In the genomic region with DNA sequence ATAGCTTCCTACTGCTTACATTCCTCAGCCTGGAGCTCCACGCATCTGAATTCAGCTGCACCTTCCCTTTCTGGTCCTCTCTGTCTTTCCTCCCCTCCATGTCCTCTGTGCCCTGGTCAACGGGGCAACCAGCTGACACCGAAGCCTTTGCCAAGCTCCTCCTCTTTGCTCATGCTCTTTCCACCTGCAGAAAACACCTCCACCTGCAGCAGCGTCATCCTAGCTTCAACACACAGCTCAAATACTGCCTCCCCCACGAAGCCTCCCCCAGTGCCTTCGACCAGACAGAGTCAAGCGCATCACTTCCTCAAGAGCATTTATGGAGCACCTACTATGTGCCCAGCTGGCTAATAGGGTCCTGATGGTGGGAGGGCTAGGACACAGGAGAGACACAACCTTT, we compare ENCODE assay signal across 24 cellular contexts. TPM values are rescaled to one million over a fixed set of nuclear protein-coding genes. Genes with fewer than 3 reads are reported as not detected.
"Had no signal": no experiment of that assay in that cellular context is flagged by ENCODE, and none has a peak within 500 bp of the region (broad histone marks: within the 10 kb centered on the region; RNA-seq: fewer than 3 reads in every experiment).

No MANE protein-coding gene starts in this region.

- H3K9me3 Mint-ChIP-seq: activated B cell treated with CpG ODN at 0.5 μM for 24 hours; activated naive CD8-positive, alpha-beta T cell treated with anti-CD3 and anti-CD28 coated beads, Interleukin-2, amount 50 U/mL, for 24 hours; endodermal cell; natural killer cell; stimulated activated naive CD8-positive, alpha-beta T cell treated with anti-CD3 and anti-CD28 coated beads, Interleukin-15, amount 100 ng/mL, for 72 hours had no signal

- H3K4me1 ChIP-seq: esophagus squamous epithelium, gastrocnemius medialis, heart left ventricle, psoas muscle, suprapubic skin, tibial nerve had no signal

- H3K4me1 Mint-ChIP-seq: activated B cell treated with CpG ODN at 0.5 μM for 24 hours; activated CD4-positive, alpha-beta T cell treated with anti-CD3 and anti-CD28 coated beads for 36 hours; activated naive CD8-positive, alpha-beta T cell treated with anti-CD3 and anti-CD28 coated beads, Interleukin-2, amount 50 U/mL, for 24 hours; natural killer cell; stimulated activated naive CD8-positive, alpha-beta T cell treated with anti-CD3 and anti-CD28 coated beads, Interleukin-15, amount 100 ng/mL, for 72 hours had no signal

- H3K9me3 ChIP-seq: esophagus squamous epithelium, gastrocnemius medialis, heart left ventricle, psoas muscle, suprapubic skin, tibial nerve had no signal

- H3K36me3 ChIP-seq: cardiac muscle cell, esophagus squamous epithelium, gastrocnemius medialis, heart left ventricle, suprapubic skin, tibial nerve had no signal

- H3K4me3 ChIP-seq: cardiac muscle cell, esophagus squamous epithelium, gastrocnemius medialis, heart left ventricle, psoas muscle, suprapubic skin, tibial nerve had no signal

- H3K27ac Mint-ChIP-seq: activated B cell treated with CpG ODN at 0.5 μM for 24 hours; activated CD4-positive, alpha-beta T cell treated with anti-CD3 and anti-CD28 coated beads for 36 hours; activated naive CD8-positive, alpha-beta T cell treated with anti-CD3 and anti-CD28 coated beads, Interleukin-2, amount 50 U/mL, for 24 hours; endodermal cell; natural killer cell; stimulated activated naive CD8-positive, alpha-beta T cell treated with anti-CD3 and anti-CD28 coated beads, Interleukin-15, amount 100 ng/mL, for 72 hours had no signal

- H3K36me3 Mint-ChIP-seq: natural killer cell had no signal

- H3K4me3 Mint-ChIP-seq: activated B cell treated with CpG ODN at 0.5 μM for 24 hours; activated CD4-positive, alpha-beta T cell treated with anti-CD3 and anti-CD28 coated beads for 36 hours; activated naive CD8-positive, alpha-beta T cell treated with anti-CD3 and anti-CD28 coated beads, Interleukin-2, amount 50 U/mL, for 24 hours; endodermal cell; natural killer cell; stimulated activated naive CD8-positive, alpha-beta T cell treated with anti-CD3 and anti-CD28 coated beads, Interleukin-15, amount 100 ng/mL, for 72 hours had no signal

- H3K27ac ChIP-seq: cardiac muscle cell, esophagus squamous epithelium, gastrocnemius medialis, heart left ventricle, psoas muscle, suprapubic skin, tibial nerve had no signal

- DNase-seq: activated B cell treated with CpG ODN at 0.5 μM for 24 hours; activated CD4-positive, alpha-beta T cell treated with anti-CD3 and anti-CD28 coated beads for 36 hours; activated CD4-positive, alpha-beta T cell treated with anti-CD3 and anti-CD28 coated beads, Interleukin-2, amount 50 U/mL, for 4 hours; activated effector memory CD4-positive, alpha-beta T cell treated with anti-CD3 and anti-CD28 coated beads, Interleukin-2, amount 50 U/mL, for 16 hours; activated naive CD4-positive, alpha-beta T cell treated with anti-CD3 and anti-CD28 coated beads, Interleukin-2, amount 50 U/mL, for 16 hours; activated naive CD8-positive, alpha-beta T cell treated with anti-CD3 and anti-CD28 coated beads, Interleukin-2, amount 50 U/mL, for 24 hours; cortex of kidney; endodermal cell; esophagus squamous epithelium; gastrocnemius medialis; heart left ventricle; left ventricle myocardium superior; mammary epithelial cell; midbrain; natural killer cell; psoas muscle; right cardiac atrium; stimulated activated CD4-positive, alpha-beta T cell treated with anti-CD3 and anti-CD28 coated beads, Interleukin-12 subunit alpha, Interleukin-12 subunit beta, amount 100 ng/mL, for 4 hours; stimulated activated naive CD8-positive, alpha-beta T cell treated with anti-CD3 and anti-CD28 coated beads, Interleukin-15, amount 100 ng/mL, for 72 hours; T1000 had no signal

- ATAC-seq: activated CD4-positive, alpha-beta T cell treated with anti-CD3 and anti-CD28 coated beads for 36 hours; activated naive CD8-positive, alpha-beta T cell treated with anti-CD3 and anti-CD28 coated beads, Interleukin-2, amount 50 U/mL, for 24 hours; gastrocnemius medialis; heart left ventricle; left ventricle myocardium superior; natural killer cell; psoas muscle; right cardiac atrium; stimulated activated naive CD8-positive, alpha-beta T cell treated with anti-CD3 and anti-CD28 coated beads, Interleukin-15, amount 100 ng/mL, for 72 hours had no signal

RNA-seq across cellular contexts. Expression of gene CDH22, which starts 9.2 kb away (rescaled TPM):
- total RNA-seq: activated CD4-positive, alpha-beta T cell treated with anti-CD3 and anti-CD28 coated beads for 36 hours; cardiac muscle cell; mammary epithelial cell; natural killer cell; osteocyte had no signal
